10 cellular contexts compared by ENCODE assay signal in genomic region chr4:183960021-183960420, GRCh38. TPM values are rescaled to one million over a fixed set of nuclear protein-coding genes. Genes with fewer than 3 reads are reported as not detected.
DNase-seq lines count a peak whose midpoint lies in the region; ATAC-seq, FAIRE-seq and TF ChIP-seq lines count a peak whose summit lies in the region.
"Had no signal": no experiment of that assay in that cellular context is flagged by ENCODE, and none has a peak within 500 bp of the region (broad histone marks: within the 10 kb centered on the region; RNA-seq: fewer than 3 reads in every experiment).

No MANE protein-coding gene starts in this region.

- DNase-seq in HepG2 (ENCODE audit: low spot score) (no peak), right lobe of liver (no peak), astrocyte of the cerebellum (ENCODE audit: low read depth) (peak; percentile 83), iPS-NIHi11 (ENCODE audit: low spot score) (peak; percentile 86), transverse colon (peak; percentile 58), HPDE6-E6E7 (ENCODE audit: extremely low spot score) (no peak)
- no peak for DNase-seq in stimulated activated CD4-positive, alpha-beta T cell treated with anti-CD3 and anti-CD28 coated beads, Interleukin-2, amount 100 ng/mL, for 48 hours
- no peak for DNase-seq in activated CD4-positive, alpha-beta T cell treated with anti-CD3 and anti-CD28 coated beads, Interleukin-2, amount 10 ng/mL, durations not matched to agents 24 days and 14 days

- ATAC-seq in HepG2 (no peak), right lobe of liver (no peak)

- H3K27ac ChIP-seq in HepG2 (ENCODE audit: extremely low read length, insufficient read depth, low read length) (no peak overlapping the region), right lobe of liver (no peak overlapping the region), transverse colon (peak overlapping the region in 2 of 4 donors; percentile 15 to 23)

- FAIRE-seq in HepG2 (lab: Jason Lieb, UNC): no peak

- H3K27me3 ChIP-seq in HepG2 (ENCODE audit: control insufficient read depth in 1 of 2, insufficient read depth in 2 of 2, low read length in 2 of 2) (no peaks in the 10 kb centered on the region), right lobe of liver (no peaks in the 10 kb centered on the region), transverse colon (no peaks in the 10 kb centered on the region)

- H3K36me3 Mint-ChIP-seq in activated CD4-positive, alpha-beta T cell treated with anti-CD3 and anti-CD28 coated beads, Interleukin-2, amount 10 ng/mL, durations not matched to agents 24 days and 14 days (ENCODE audit: low read depth): no peaks in the 10 kb centered on the region

- no peak overlapping the region for H3K9ac ChIP-seq in HepG2 (ENCODE audit: insufficient read depth, low read depth, low read length)

- TF ChIP-seq CTCF in HepG2 (CRISPR knock-in tag; IDR thresholded peaks at IDR 0.05): no peak
- TF ChIP-seq CTCF in right lobe of liver (IDR thresholded peaks at IDR 0.05): no peak
- no peak for TF ChIP-seq CTCF in astrocyte of the cerebellum (IDR thresholded peaks at IDR 0.05; ENCODE audit: low read depth, low read length, missing control alignments)
- no peak for TF ChIP-seq CTCF in transverse colon (IDR thresholded peaks at IDR 0.05)

- H3K27me3 Mint-ChIP-seq in activated CD4-positive, alpha-beta T cell treated with anti-CD3 and anti-CD28 coated beads, Interleukin-2, amount 10 ng/mL, durations not matched to agents 24 days and 14 days: no peaks in the 10 kb centered on the region

- BruUV-seq in HepG2 (replicated peaks; lab: Mats Ljungman, UMichigan): no TSS peak

- intact Hi-C loops in HepG2 (cut with micrococcal nuclease; ENCODE audit: unreplicated experiment) (no loop called here), right lobe of liver (cut with DNase I) (no loop called here), transverse colon (cut with DNase I; ENCODE audit: low total_unique reads) (no loop called here)
- intact Hi-C loops in activated CD4-positive, alpha-beta T cell treated with anti-CD3 and anti-CD28 coated beads, Interleukin-2, amount 10 ng/mL, durations not matched to agents 24 days and 14 days (cut with micrococcal nuclease): no loop called here

- no peaks in the 10 kb centered on the region for H3K4me1 Mint-ChIP-seq in activated CD4-positive, alpha-beta T cell treated with anti-CD3 and anti-CD28 coated beads, Interleukin-2, amount 10 ng/mL, durations not matched to agents 24 days and 14 days
- H3K4me1 Mint-ChIP-seq: B cell had no signal

- TF ChIP-seq EP300 in HepG2 (IDR thresholded peaks at IDR 0.05; ENCODE audit: low read depth in 2 of 2, low read length in 2 of 2): no peak
- TF ChIP-seq EP300 in HepG2 (CRISPR knock-in tag; IDR thresholded peaks at IDR 0.05; ENCODE audit: borderline replicate concordance): no peak
- TF ChIP-seq EP300 in transverse colon (IDR thresholded peaks at IDR 0.05; ENCODE audit: low read depth): no peak

- H3K27ac Mint-ChIP-seq in activated CD4-positive, alpha-beta T cell treated with anti-CD3 and anti-CD28 coated beads, Interleukin-2, amount 10 ng/mL, durations not matched to agents 24 days and 14 days: no peak overlapping the region
- H3K27ac Mint-ChIP-seq: B cell, nephron had no signal

- 59% methylated on average over 6 of the region's 8 CpGs for WGBS in HepG2 (ENCODE audit: low lambda C conversion rate)
- WGBS in right lobe of liver (ENCODE audit: insufficient coverage, low coverage, low lambda C conversion rate, missing lambda C conversion rate): 58% methylated on average over 4 of the region's 8 CpGs
- WGBS in transverse colon (ENCODE audit: low coverage in 1 of 2), 2 donors: 30 to 70% methylated on average over 3 to 8 of the region's 8 CpGs

- H3K79me2 ChIP-seq in HepG2 (ENCODE audit: insufficient read depth, low read length): no peaks in the 10 kb centered on the region

- CTCF ChIA-PET in HepG2 (lab: Yijun Ruan, JAX; ENCODE audit: low intra/inter-chr PET ratio, low total read pairs): no interaction called here

- H3K4me1 ChIP-seq in HepG2 (ENCODE audit: insufficient read depth, low read length): no peaks in the 10 kb centered on the region
- no peaks in the 10 kb centered on the region for H3K4me1 ChIP-seq in right lobe of liver
- H3K4me1 ChIP-seq in transverse colon: peaks cover 0 to 16% (median 4%) of the 10 kb centered on the region in 4 donors

- TF ChIP-seq POLR2A in HepG2 (IDR thresholded peaks at IDR 0.05; ENCODE audit: insufficient read depth in 1 of 2, low read depth in 2 of 2, low read length in 2 of 2) (no peak), right lobe of liver (IDR thresholded peaks at IDR 0.05) (no peak), transverse colon (IDR thresholded peaks at IDR 0.05) (no peak)

- H3K4me2 ChIP-seq in HepG2 (ENCODE audit: low read depth, low read length): no peak overlapping the region

- no peaks in the 10 kb centered on the region for H3K9me3 Mint-ChIP-seq in activated CD4-positive, alpha-beta T cell treated with anti-CD3 and anti-CD28 coated beads, Interleukin-2, amount 10 ng/mL, durations not matched to agents 24 days and 14 days
- H3K9me3 Mint-ChIP-seq: nephron had no signal

- H3K36me3 ChIP-seq in HepG2 (replicated peaks in 1 of 2; ENCODE audit: control insufficient read depth in 1 of 2, insufficient read depth in 2 of 2, low read length in 2 of 2) (no peaks in the 10 kb centered on the region), right lobe of liver (no peaks in the 10 kb centered on the region), transverse colon (no peaks in the 10 kb centered on the region)

- POLR2A ChIA-PET in HepG2 (lab: Yijun Ruan, JAX): no interaction called here

- in situ Hi-C loops in HepG2 (cut with HindIII; ENCODE audit: extremely low pct_ligation_motif_present, low pct_unique_long_range_greater_than_20kb) (no loop called here), astrocyte of the cerebellum (cut with HindIII; ENCODE audit: low sequenced_read_pairs) (no loop called here), transverse colon (cut with MboI; ENCODE audit: low pct_ligation_motif_present in 1 of 4, low pct_unique_long_range_greater_than_20kb in 1 of 4, low sequenced_read_pairs in 3 of 4) (no loop called here)

- H4K20me1 ChIP-seq in HepG2 (ENCODE audit: insufficient read depth, low read length): no peaks in the 10 kb centered on the region

- H3K4me3 ChIP-seq in HepG2 (replicated peaks in 1 of 3; ENCODE audit: insufficient read depth in 1 of 3, low read depth in 2 of 3, low read length in 3 of 3): no peak overlapping the region
- no peak overlapping the region for H3K4me3 ChIP-seq in right lobe of liver
- H3K4me3 ChIP-seq in astrocyte of the cerebellum (ENCODE audit: low read depth, low read length): peak overlapping the region; percentile 20
- H3K4me3 ChIP-seq in transverse colon: no peak overlapping the region

- H3K9me3 ChIP-seq in HepG2 (ENCODE audit: low read length) (no peaks in the 10 kb centered on the region), right lobe of liver (no peaks in the 10 kb centered on the region), transverse colon (no peaks in the 10 kb centered on the region)

- H3K4me3 Mint-ChIP-seq in activated CD4-positive, alpha-beta T cell treated with anti-CD3 and anti-CD28 coated beads, Interleukin-2, amount 10 ng/mL, durations not matched to agents 24 days and 14 days: no peak overlapping the region
- H3K4me3 Mint-ChIP-seq: B cell, nephron had no signal

- no peak for TF ChIP-seq RAD21 in HepG2 (CRISPR knock-in tag; IDR thresholded peaks at IDR 0.05)

- no peak overlapping the region for H2AFZ ChIP-seq in HepG2 (ENCODE audit: low read length)

TF ChIP-seq in HepG2, 621 proteins besides CTCF, POLR2A, EP300 and RAD21:
- no peak for TF ChIP-seq IKZF4 (CRISPR knock-in tag; IDR thresholded peaks at IDR 0.05; ENCODE audit: borderline replicate concordance, low read depth, not compliant biosample characterization)
- TF ChIP-seq MTA3 (CRISPR knock-in tag; IDR thresholded peaks at IDR 0.05): no peak
- TF ChIP-seq REXO4 (CRISPR knock-in tag; IDR thresholded peaks at IDR 0.05; ENCODE audit: borderline replicate concordance): no peak
- no peak for TF ChIP-seq HNRNPK (IDR thresholded peaks at IDR 0.05; ENCODE audit: low read depth, low read length, poor library complexity, severe bottlenecking)
- no peak for TF ChIP-seq ZBTB7B (CRISPR knock-in tag; IDR thresholded peaks at IDR 0.05)
- TF ChIP-seq RFX1 (IDR thresholded peaks at IDR 0.05): peak; percentile 35; the same call in 1 of the 2 replicates
- no peak for TF ChIP-seq ATAD3A (CRISPR knock-in tag; IDR thresholded peaks at IDR 0.05)
- TF ChIP-seq ZNF891 (CRISPR knock-in tag; IDR thresholded peaks at IDR 0.05): no peak

RNA-seq across cellular contexts. Expression of gene STOX2, which starts 54.9 kb away (rescaled TPM):
- 0.04 and 0.15 TPM in 2 replicates for total RNA-seq in HepG2 (2016; rRNA removed; fragmentation: Illumina TruSeq; extraction: Trizol)
- total RNA-seq in HepG2 (2016; cell fraction: cytosol; rRNA removed; fragmentation: Illumina TruSeq; extraction: Trizol; ENCODE audit: low read depth): not detected in 2 replicates
- 0.04 and 0.22 TPM in 2 replicates for total RNA-seq in HepG2 (2016; cell fraction: insoluble cytoplasmic fraction; rRNA removed; fragmentation: Illumina TruSeq; extraction: Trizol)
- total RNA-seq in HepG2 (2016; cell fraction: membrane; rRNA removed; fragmentation: Illumina TruSeq; extraction: Trizol): 0.06 and 0.17 TPM in 2 replicates
- total RNA-seq in HepG2 (2016; cell fraction: nucleus; rRNA removed; fragmentation: Illumina TruSeq; extraction: Trizol): 0.06 TPM in 2 replicates
- 0.01 TPM in 2 replicates for polyA plus RNA-seq in HepG2 (2011; rRNA removed)
- 0.01 TPM in 2 replicates for polyA plus RNA-seq in HepG2 (2011; cell fraction: cytosol; rRNA removed)
- polyA plus RNA-seq in HepG2 (2011; cell fraction: nucleus; rRNA removed): 0.02 TPM in 2 replicates
- polyA plus RNA-seq in HepG2 (2012): 0.01 and 0.05 TPM in 2 replicates
- polyA plus RNA-seq in HepG2 (2016; cell fraction: cytosol; fragmentation: Illumina TruSeq; extraction: Trizol; ENCODE audit: low read depth): 0.01 TPM in 1 of 2 replicates, not detected in the other
- 0.02 and 0.21 TPM in 2 replicates for polyA plus RNA-seq in HepG2 (2016; cell fraction: insoluble cytoplasmic fraction; fragmentation: Illumina TruSeq; extraction: Trizol; ENCODE audit: low read depth)
- polyA plus RNA-seq in HepG2 (2016; cell fraction: membrane; fragmentation: Illumina TruSeq; extraction: Trizol; ENCODE audit: low read depth): 0.02 TPM in 1 of 2 replicates, not detected in the other
- 0.04 and 0.46 TPM in 2 replicates for polyA plus RNA-seq in HepG2 (2016; cell fraction: nucleus; fragmentation: Illumina TruSeq; extraction: Trizol; ENCODE audit: insufficient read depth, low read depth)
- polyA minus RNA-seq in HepG2 (2011; rRNA and poly(A)+ RNA removed; ENCODE audit: low replicate concordance): 1.3 and 14.4 TPM in 2 replicates
- 0.10 TPM in 1 of 2 replicates, not detected in the other for polyA minus RNA-seq in HepG2 (2011; cell fraction: cytosol; rRNA and poly(A)+ RNA removed)
- polyA minus RNA-seq in HepG2 (2011; cell fraction: nucleus; rRNA and poly(A)+ RNA removed): 0.12 and 0.39 TPM in 2 replicates
- 1 to 10 TPM; 1.9 to 5.1 (median 3.2) TPM for total RNA-seq in right lobe of liver
- 10 to 100 TPM in 1 of 4 donors, 1 to 10 TPM in 2, under 1 TPM in 1; 0.37 to 90.8 (median 7.7) TPM for total RNA-seq in transverse colon
- not detected in 2 replicates for total RNA-seq in activated CD4-positive, alpha-beta T cell treated with anti-CD3 and anti-CD28 coated beads, Interleukin-2, amount 10 ng/mL, durations not matched to agents 24 days and 14 days
- total RNA-seq: B cell had no signal

Comparison
In these comparisons a context has a peak if more than half of its experiments do, and no peak if none do; other contexts are left out.
1. DNase-seq: peak in astrocyte of the cerebellum (single experiment), iPS-NIHi11 (single experiment) and transverse colon (single experiment); none in HepG2 (single experiment), right lobe of liver (0 of 3), stimulated activated CD4-positive, alpha-beta T cell treated with anti-CD3 and anti-CD28 coated beads, Interleukin-2, amount 100 ng/mL, for 48 hours (0 of 2), HPDE6-E6E7 (single experiment) and activated CD4-positive, alpha-beta T cell treated with anti-CD3 and anti-CD28 coated beads, Interleukin-2, amount 10 ng/mL, durations not matched to agents 24 days and 14 days (single experiment).